Comparison of ENCODE assay signal across 28 cellular contexts in the genomic region with DNA sequence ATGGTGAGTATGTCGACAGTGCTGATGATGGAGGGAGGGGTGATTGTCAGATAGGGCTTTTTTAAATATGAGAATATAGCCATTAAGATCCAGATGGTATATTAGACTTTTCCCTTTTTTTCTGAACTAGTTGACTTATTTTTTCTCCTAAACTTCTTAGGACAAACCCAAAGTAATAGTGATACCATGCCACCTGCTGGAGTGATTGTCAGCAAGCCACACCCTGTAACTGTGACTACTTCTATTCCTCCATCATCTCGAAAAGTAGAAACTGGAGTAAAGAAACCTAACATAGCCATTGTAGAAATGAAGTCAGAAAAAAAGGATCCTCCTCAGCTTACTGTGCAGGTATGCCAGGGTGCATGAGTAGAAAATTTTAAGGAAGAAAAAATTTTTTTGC.
"Had no signal": no experiment of that assay in that cellular context is flagged by ENCODE, and none has a peak within 500 bp of the region (broad histone marks: within the 10 kb centered on the region; RNA-seq: fewer than 3 reads in every experiment).

No MANE protein-coding gene starts in this region.

- H3K27me3 Mint-ChIP-seq: activated B cell treated with CpG ODN at 0.5 μM for 24 hours; activated CD8-positive, alpha-beta T cell treated with anti-CD3 and anti-CD28 coated beads for 36 hours; activated naive CD8-positive, alpha-beta T cell; activated T-helper 17 cell treated with anti-CD3 and anti-CD28 coated beads, Interleukin-2, amount 50 U/mL, for 72 hours had no signal

- DNase-seq: activated B cell treated with CpG ODN at 0.5 μM for 24 hours; activated CD4-positive, alpha-beta T cell treated with anti-CD3 and anti-CD28 coated beads for 48 hours; activated CD4-positive, alpha-beta T cell treated with anti-CD3 and anti-CD28 coated beads, Interleukin-2, amount 50 U/mL, for 1 hour; activated CD4-positive, alpha-beta T cell treated with anti-CD3 and anti-CD28 coated beads, Interleukin-2, amount 50 U/mL, for 48 hours; activated CD8-positive, alpha-beta memory T cell treated with anti-CD3 and anti-CD28 coated beads for 24 hours; activated CD8-positive, alpha-beta T cell treated with anti-CD3 and anti-CD28 coated beads for 36 hours; activated effector memory CD4-positive, alpha-beta T cell treated with Interleukin-2 at 50 U/mL for 16 hours; activated gamma-delta T cell treated with Interleukin-2 at 50 U/mL for 16 hours; activated naive CD4-positive, alpha-beta T cell treated with anti-CD3 and anti-CD28 coated beads, Interleukin-2, amount 50 U/mL, for 16 hours; activated naive CD4-positive, alpha-beta T cell treated with Interleukin-2 at 50 U/mL for 16 hours; activated T-cell treated with anti-CD3 and anti-CD28 coated beads, Interleukin-2, amount 50 U/mL, for 4 hours; amniotic stem cell; anterior cingulate cortex; body of pancreas; caudate nucleus; colonic mucosa; effector CD8-positive, alpha-beta T cell; foreskin melanocyte; heart right ventricle; T1000; WERI-Rb-1 had no signal

- ATAC-seq: activated CD4-positive, CD25-positive, alpha-beta regulatory T cell treated with anti-CD3 and anti-CD28 coated beads, Interleukin-2, amount 50 U/mL, for 24 hours; activated CD8-positive, alpha-beta T cell treated with anti-CD3 and anti-CD28 coated beads for 36 hours; activated T-cell treated with anti-CD3 and anti-CD28 coated beads, Interleukin-2, amount 50 U/mL, for 4 hours; activated T-helper 17 cell treated with anti-CD3 and anti-CD28 coated beads, Interleukin-2, amount 50 U/mL, for 72 hours; body of pancreas; esophagus mucosa; gastroesophageal sphincter; heart right ventricle had no signal

- H3K4me3 ChIP-seq: body of pancreas, colonic mucosa, gastroesophageal sphincter, heart right ventricle, hepatocyte had no signal

- H3K36me3 ChIP-seq: colonic mucosa had no signal

- H3K27ac ChIP-seq: body of pancreas, colonic mucosa, gastroesophageal sphincter, heart right ventricle, hepatocyte, WERI-Rb-1 had no signal

- H3K4me1 Mint-ChIP-seq: activated B cell treated with CpG ODN at 0.5 μM for 24 hours; activated T-helper 17 cell treated with anti-CD3 and anti-CD28 coated beads, Interleukin-2, amount 50 U/mL, for 72 hours had no signal

- H3K4me2 ChIP-seq: hepatocyte had no signal

- H3K9me3 ChIP-seq: body of pancreas, colonic mucosa, gastroesophageal sphincter, heart right ventricle had no signal

- H3K27ac Mint-ChIP-seq: activated B cell treated with CpG ODN at 0.5 μM for 24 hours; activated CD8-positive, alpha-beta T cell treated with anti-CD3 and anti-CD28 coated beads for 36 hours; activated naive CD8-positive, alpha-beta T cell; activated T-helper 17 cell treated with anti-CD3 and anti-CD28 coated beads, Interleukin-2, amount 50 U/mL, for 72 hours; T-helper 2 cell treated with Interferon-gamma antibody and Interleukin-4, amounts not matched to agents 5 μg/mL and 100 μg/mL, for 36 hours had no signal

- H3K4me1 ChIP-seq: body of pancreas, colonic mucosa, gastroesophageal sphincter, heart right ventricle had no signal

- H3K79me2 ChIP-seq: hepatocyte had no signal

- H3K4me3 Mint-ChIP-seq: activated B cell treated with CpG ODN at 0.5 μM for 24 hours; activated CD8-positive, alpha-beta T cell treated with anti-CD3 and anti-CD28 coated beads for 36 hours; activated naive CD8-positive, alpha-beta T cell; activated T-cell treated with anti-CD3 and anti-CD28 coated beads, Interleukin-2, amount 50 U/mL, for 4 hours; activated T-helper 17 cell treated with anti-CD3 and anti-CD28 coated beads, Interleukin-2, amount 50 U/mL, for 72 hours; T-helper 2 cell treated with Interferon-gamma antibody and Interleukin-4, amounts not matched to agents 5 μg/mL and 100 μg/mL, for 36 hours had no signal

- H3K9me3 Mint-ChIP-seq: activated B cell treated with CpG ODN at 0.5 μM for 24 hours; activated CD8-positive, alpha-beta T cell treated with anti-CD3 and anti-CD28 coated beads for 36 hours; activated T-cell treated with anti-CD3 and anti-CD28 coated beads, Interleukin-2, amount 50 U/mL, for 4 hours; activated T-helper 17 cell treated with anti-CD3 and anti-CD28 coated beads, Interleukin-2, amount 50 U/mL, for 72 hours; T-helper 2 cell treated with Interferon-gamma antibody and Interleukin-4, amounts not matched to agents 5 μg/mL and 100 μg/mL, for 36 hours had no signal

- H3K27me3 ChIP-seq: body of pancreas, colonic mucosa, gastroesophageal sphincter, heart right ventricle, hepatocyte had no signal

- H2AFZ ChIP-seq: hepatocyte had no signal
